8 cellular contexts compared by ENCODE assay signal in the genomic region with DNA sequence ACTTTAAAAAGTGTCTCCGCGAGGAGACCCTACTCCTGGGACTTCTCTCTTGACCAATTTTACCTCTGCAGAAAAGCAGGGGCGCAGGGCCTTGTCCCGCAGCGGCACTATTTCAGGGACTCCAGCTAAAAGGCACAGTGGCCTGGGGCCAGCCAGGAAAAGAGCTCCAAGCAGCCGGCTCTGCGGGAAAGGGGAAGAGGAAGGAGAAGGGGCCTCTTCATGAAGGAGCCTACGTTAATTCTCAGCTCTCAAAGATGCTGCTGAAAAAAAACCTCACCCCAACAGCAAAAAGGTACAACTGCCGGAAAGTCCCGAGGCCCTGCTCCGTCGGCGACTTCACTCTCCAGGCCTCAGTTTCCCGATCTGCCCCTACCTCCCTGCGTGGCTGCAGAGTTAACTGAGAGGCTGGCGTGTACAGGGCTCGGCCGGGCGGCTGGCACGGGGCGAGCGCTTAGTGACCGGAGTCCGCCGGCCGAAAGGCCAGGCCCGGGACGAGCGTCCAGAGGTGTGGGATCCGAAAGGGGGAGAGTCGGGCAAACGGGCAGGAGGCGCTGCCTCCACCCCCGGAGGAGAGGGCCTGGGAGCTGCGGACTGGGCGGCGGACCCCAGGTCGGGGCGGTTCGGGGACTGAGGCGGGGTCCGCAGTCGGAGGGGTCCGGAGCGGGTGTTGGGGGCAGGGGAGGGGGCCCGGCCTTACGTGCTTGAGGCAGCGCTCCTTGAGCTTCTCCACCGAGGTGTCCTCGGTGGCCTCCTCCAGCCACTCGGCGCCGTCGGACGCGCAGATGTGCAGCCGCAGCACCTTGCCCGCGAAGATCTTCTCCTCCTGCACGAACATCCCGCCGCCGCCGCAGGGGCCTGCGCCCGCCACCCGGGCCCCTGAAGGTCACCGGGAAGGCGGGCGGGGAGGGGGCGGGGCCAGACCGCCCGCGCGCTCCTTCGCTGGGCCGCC. TPM values are rescaled to one million over a fixed set of nuclear protein-coding genes. Genes with fewer than 3 reads are reported as not detected.
A peak's percentile ranks its signal among the peaks of the same experiment; 100 is the strongest.
DNase-seq lines count a peak whose midpoint lies in the region; ATAC-seq and TF ChIP-seq lines count a peak whose summit lies in the region.

No MANE protein-coding gene starts in this region.

- peak; percentile 72 for TF ChIP-seq POLR2A in erythroblast (IDR thresholded peaks at IDR 0.05; ENCODE audit: low read length)

- peaks cover 19 to 30% of the 10 kb centered on the region in 2 donors for H3K4me1 Mint-ChIP-seq in natural killer cell treated with Interleukin-12 subunit alpha and Interleukin-12 subunit beta and Interleukin-15 and Interleukin-18, amount 100 ng/mL, for 72 hours (ENCODE audit: low read depth in 2 of 2)

- H3K4me3 Mint-ChIP-seq in natural killer cell treated with Interleukin-12 subunit alpha and Interleukin-12 subunit beta and Interleukin-15 and Interleukin-18, amount 100 ng/mL, for 72 hours, result peak overlapping the region; percentile 84

- ATAC-seq in HG03045 (IDR thresholded peaks at IDR 0.05; ENCODE audit: unreplicated experiment), result peak; percentile 13
- peak; percentile 57 for ATAC-seq in SK-N-SH treated with all-trans-retinoic acid at 6 μM for 48 hours
- no peak for ATAC-seq in natural killer cell treated with Interleukin-12 subunit alpha and Interleukin-12 subunit beta and Interleukin-15 and Interleukin-18, amount 100 ng/mL, for 72 hours

- H3K9me3 Mint-ChIP-seq in natural killer cell treated with Interleukin-12 subunit alpha and Interleukin-12 subunit beta and Interleukin-15 and Interleukin-18, amount 100 ng/mL, for 72 hours, result no peaks in the 10 kb centered on the region

- H3K27ac Mint-ChIP-seq in natural killer cell treated with Interleukin-12 subunit alpha and Interleukin-12 subunit beta and Interleukin-15 and Interleukin-18, amount 100 ng/mL, for 72 hours, result peak overlapping the region; percentile 39 to 60

- peak; percentile 66 for DNase-seq in activated CD8-positive, alpha-beta memory T cell treated with anti-CD3 and anti-CD28 coated beads for 24 hours
- no peak for DNase-seq in activated CD8-positive, alpha-beta memory T cell treated with anti-CD3 and anti-CD28 coated beads, Interleukin-2, amount 50 U/mL, for 4 hours
- DNase-seq in erythroblast (lab: John Stamatoyannopoulos, UW) (peak in 1 of 2 experiments; percentile 76), NCI-H524 treated with DMSO at 0.1 percent for 48 hours (lab: John Stamatoyannopoulos, UW) (no peak), NCI-H526 treated with DMSO at 0.1 percent for 48 hours (lab: John Stamatoyannopoulos, UW) (no peak)
- DNase-seq in natural killer cell treated with Interleukin-12 subunit alpha and Interleukin-12 subunit beta and Interleukin-15 and Interleukin-18, amount 100 ng/mL, for 72 hours (ENCODE audit: low spot score), result peak; percentile 25

- no peaks in the 10 kb centered on the region for H3K36me3 Mint-ChIP-seq in natural killer cell treated with Interleukin-12 subunit alpha and Interleukin-12 subunit beta and Interleukin-15 and Interleukin-18, amount 100 ng/mL, for 72 hours

- peaks cover 0 to 13% of the 10 kb centered on the region in 2 donors for H3K27me3 Mint-ChIP-seq in natural killer cell treated with Interleukin-12 subunit alpha and Interleukin-12 subunit beta and Interleukin-15 and Interleukin-18, amount 100 ng/mL, for 72 hours

TF ChIP-seq in SK-N-SH treated with all-trans-retinoic acid at 6 μM for 48 hours, 23 proteins besides CTCF, POLR2A, EP300 and RAD21:
- TF ChIP-seq GLIS3 (CRISPR knock-in tag; IDR thresholded peaks at IDR 0.05) (no peak), TOX (CRISPR knock-in tag; IDR thresholded peaks at IDR 0.05; ENCODE audit: borderline replicate concordance) (no peak)

RNA-seq across cellular contexts. Expression of gene UBAC1, which starts 0.6 kb away (rescaled TPM):
- 10 to 100 TPM; 28.9 to 42.4 TPM for total RNA-seq in natural killer cell treated with Interleukin-12 subunit alpha and Interleukin-12 subunit beta and Interleukin-15 and Interleukin-18, amount 100 ng/mL, for 72 hours

RNA-seq across cellular contexts. Expression of gene CAMSAP1, which starts 53.3 kb away (rescaled TPM):
- total RNA-seq in natural killer cell treated with Interleukin-12 subunit alpha and Interleukin-12 subunit beta and Interleukin-15 and Interleukin-18, amount 100 ng/mL, for 72 hours, result 10 to 100 TPM; 23.4 to 25.5 TPM

Comparison
In these comparisons a context has a peak if more than half of its experiments do, and no peak if none do; other contexts are left out.
1. DNase-seq: peak in activated CD8-positive, alpha-beta memory T cell treated with anti-CD3 and anti-CD28 coated beads for 24 hours (single experiment) and natural killer cell treated with Interleukin-12 subunit alpha and Interleukin-12 subunit beta and Interleukin-15 and Interleukin-18, amount 100 ng/mL, for 72 hours (single experiment); none in activated CD8-positive, alpha-beta memory T cell treated with anti-CD3 and anti-CD28 coated beads, Interleukin-2, amount 50 U/mL, for 4 hours (single experiment), NCI-H524 treated with DMSO at 0.1 percent for 48 hours (single experiment) and NCI-H526 treated with DMSO at 0.1 percent for 48 hours (single experiment).
2. ATAC-seq: peak in HG03045 (single experiment) and SK-N-SH treated with all-trans-retinoic acid at 6 μM for 48 hours (single experiment); none in natural killer cell treated with Interleukin-12 subunit alpha and Interleukin-12 subunit beta and Interleukin-15 and Interleukin-18, amount 100 ng/mL, for 72 hours (0 of 2).